ENCODE assay signal across 19 cellular contexts in the genomic region with DNA sequence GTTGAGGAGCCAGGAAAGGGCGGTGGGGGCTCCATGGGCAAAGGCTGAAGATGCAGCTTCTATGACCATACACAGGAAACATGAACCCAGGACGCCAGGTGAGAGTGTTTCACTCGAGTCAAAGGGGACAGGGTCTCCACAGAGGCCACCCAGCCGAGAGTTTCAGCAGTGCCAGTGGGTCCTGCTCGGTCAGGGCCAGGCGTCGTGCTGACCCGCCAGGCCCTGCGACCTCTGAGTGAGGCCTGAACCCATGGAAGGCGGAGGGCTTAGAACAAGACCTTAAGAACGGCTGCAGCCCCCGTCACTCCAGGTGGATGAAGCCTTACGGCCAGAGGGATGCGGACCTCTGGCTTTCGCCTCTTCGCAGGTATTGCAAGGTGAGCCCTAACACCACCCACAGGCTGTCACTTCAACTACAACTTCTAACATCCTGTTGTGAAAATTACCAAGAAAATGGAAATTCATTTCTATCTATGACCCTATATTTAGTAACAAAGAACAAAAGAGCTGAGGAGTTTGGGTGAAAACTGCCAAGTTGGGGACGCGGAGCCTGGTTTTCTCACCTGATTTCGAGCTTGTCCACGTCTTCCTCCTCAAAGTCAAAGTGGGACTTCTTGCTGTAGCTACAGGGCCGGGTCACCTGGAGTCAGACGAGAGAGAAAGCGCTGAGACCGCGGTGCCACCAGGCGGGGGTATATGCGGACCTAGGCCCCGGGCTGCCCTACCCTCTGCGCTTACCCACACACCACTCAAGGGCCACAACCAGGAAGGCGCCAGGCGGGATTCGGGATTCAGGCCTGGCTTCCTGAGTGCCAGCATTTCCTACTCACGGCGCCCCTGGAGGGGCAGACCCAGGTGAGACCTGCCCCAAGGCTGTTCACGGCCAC. TPM values are rescaled to one million over a fixed set of nuclear protein-coding genes. Genes with fewer than 3 reads are reported as not detected.
DNase-seq lines count a peak whose midpoint lies in the region; ATAC-seq, FAIRE-seq and TF ChIP-seq lines count a peak whose summit lies in the region.
"Had no signal": no experiment of that assay in that cellular context is flagged by ENCODE, and none has a peak within 500 bp of the region (broad histone marks: within the 10 kb centered on the region; RNA-seq: fewer than 3 reads in every experiment).

No MANE protein-coding gene starts in this region.

- no peak overlapping the region for H3K27ac Mint-ChIP-seq in MCF 10A (ENCODE audit: low read depth, unreplicated experiment)
- peak overlapping the region; percentile 69 for H3K27ac Mint-ChIP-seq in stimulated activated naive B cell treated with anti-CD40 and anti-IgM and Interleukin-4, amounts not matched to agents 10 μg/mL and 1 μg/mL and 100 μg/mL, for 72 hours

- POLR2A ChIA-PET in MCF 10A (lab: Yijun Ruan, JAX) (no interaction called here), OCI-LY7 (lab: Charles Lee) (no interaction called here)

- ATAC-seq in esophagus mucosa: peak; percentile 22
- no peak for ATAC-seq in stimulated activated naive B cell treated with anti-CD40 and anti-IgM and Interleukin-4, amounts not matched to agents 10 μg/mL and 1 μg/mL and 100 μg/mL, for 72 hours (replicated peaks)

- H3K4me3 ChIP-seq in breast epithelium: no peak overlapping the region
- peak overlapping the region; percentile 64 for H3K4me3 ChIP-seq in OCI-LY7 (ENCODE audit: low read depth, low read length, poor library complexity, severe bottlenecking)
- H3K4me3 ChIP-seq: coronary artery, SJCRH30 had no signal

- CTCF ChIA-PET in MCF 10A (lab: Yijun Ruan, JAX) (no interaction called here), OCI-LY7 (lab: Charles Lee; ENCODE audit: unreplicated experiment) (no interaction called here)

- H2AFZ ChIP-seq in OCI-LY7 (ENCODE audit: low read length): peak overlapping the region; percentile 19; the same call in 1 of the 2 replicates

- no peaks in the 10 kb centered on the region for H3K9me3 Mint-ChIP-seq in MCF 10A (ENCODE audit: unreplicated experiment)
- no peaks in the 10 kb centered on the region for H3K9me3 Mint-ChIP-seq in stimulated activated naive B cell treated with anti-CD40 and anti-IgM and Interleukin-4, amounts not matched to agents 10 μg/mL and 1 μg/mL and 100 μg/mL, for 72 hours
- H3K9me3 Mint-ChIP-seq: type B pancreatic cell had no signal

- peak overlapping the region; percentile 96 for H3K4me2 ChIP-seq in OCI-LY7 (ENCODE audit: low read length)
- H3K4me2 ChIP-seq: KMS-11 had no signal

- no peaks in the 10 kb centered on the region for H4K20me1 ChIP-seq in OCI-LY7 (ENCODE audit: insufficient read depth, low read length)

- H3K4me1 Mint-ChIP-seq in MCF 10A (ENCODE audit: insufficient read depth, unreplicated experiment): no peaks in the 10 kb centered on the region
- H3K4me1 Mint-ChIP-seq in stimulated activated naive B cell treated with anti-CD40 and anti-IgM and Interleukin-4, amounts not matched to agents 10 μg/mL and 1 μg/mL and 100 μg/mL, for 72 hours: peaks cover 20 to 45% of the 10 kb centered on the region in 2 donors

- no peak for DNase-seq in MCF 10A (ENCODE audit: unreplicated experiment)
- no peak for DNase-seq in breast epithelium (ENCODE audit: low spot score in 2 of 2)
- peak; percentile 43 for DNase-seq in OCI-LY7 (ENCODE audit: low spot score)
- no peak for DNase-seq in stimulated activated naive B cell treated with anti-CD40 and anti-IgM and Interleukin-4, amounts not matched to agents 10 μg/mL and 1 μg/mL and 100 μg/mL, for 72 hours
- no peak for DNase-seq in NK-92 (lab: John Stamatoyannopoulos, UW; ENCODE audit: unreplicated experiment)
- DNase-seq in D721Med (ENCODE audit: insufficient read length, low spot score): no peak
- DNase-seq in mucosa of gallbladder (ENCODE audit: low spot score): no peak
- DNase-seq: midbrain; NCI-H146; NCI-H2227 treated with DMSO at 0.1 percent for 48 hours; SJCRH30; stimulated activated CD4-positive, alpha-beta T cell treated with anti-CD3 and anti-CD28 coated beads, Interleukin-4, amount 100 ng/mL, for 1 hour; T1000 had no signal

- no peaks in the 10 kb centered on the region for H3K79me2 ChIP-seq in OCI-LY7 (ENCODE audit: insufficient read depth, low read depth, low read length)

- H3K4me1 ChIP-seq in breast epithelium (no peaks in the 10 kb centered on the region), OCI-LY7 (ENCODE audit: insufficient read depth, low read length, poor library complexity, severe bottlenecking) (peaks cover 82% of the 10 kb centered on the region)

- no TSS peak for BruUV-seq in MCF 10A (replicated peaks; lab: Mats Ljungman, UMichigan)
- TSS peak; percentile 40 for BruUV-seq in OCI-LY7 (replicated peaks; lab: Mats Ljungman, UMichigan)

- H3K27ac ChIP-seq in breast epithelium: no peak overlapping the region
- H3K27ac ChIP-seq in OCI-LY7 (ENCODE audit: low read depth, low read length, poor library complexity, severe bottlenecking): peak overlapping the region; percentile 89
- H3K27ac ChIP-seq: coronary artery, HL-60, KMS-11, SJCRH30 had no signal

- H3K36me3 ChIP-seq in breast epithelium (no peaks in the 10 kb centered on the region), OCI-LY7 (ENCODE audit: insufficient read depth, low read length) (peaks cover 4% of the 10 kb centered on the region; the same call in 1 of the 2 replicates)

- TF ChIP-seq CTCF in MCF 10A (IDR thresholded peaks at IDR 0.05; ENCODE audit: unreplicated experiment) (peak; percentile 6), breast epithelium (IDR thresholded peaks at IDR 0.05) (no peak), OCI-LY7 (conservative IDR thresholded peaks at IDR 0.05; ENCODE audit: low read length) (peak; percentile 51), D721Med (IDR thresholded peaks at IDR 0.05; ENCODE audit: insufficient read depth, missing control alignments) (no peak)

- FAIRE-seq in D721Med (lab: Jason Lieb, UNC): no peak
- FAIRE-seq: islet of Langerhans had no signal

- H3K27me3 ChIP-seq in breast epithelium: no peaks in the 10 kb centered on the region
- H3K27me3 ChIP-seq: SJCRH30 had no signal

- H3K4me3 Mint-ChIP-seq in MCF 10A (ENCODE audit: unreplicated experiment): no peak overlapping the region
- H3K4me3 Mint-ChIP-seq in stimulated activated naive B cell treated with anti-CD40 and anti-IgM and Interleukin-4, amounts not matched to agents 10 μg/mL and 1 μg/mL and 100 μg/mL, for 72 hours: peak overlapping the region in 1 of 2 donors; percentile 25
- H3K4me3 Mint-ChIP-seq: type B pancreatic cell had no signal

- H3K9me2 ChIP-seq in OCI-LY7 (ENCODE audit: insufficient read depth, low read length): no peaks in the 10 kb centered on the region

- no peaks in the 10 kb centered on the region for H3K27me3 Mint-ChIP-seq in MCF 10A (ENCODE audit: insufficient read depth, unreplicated experiment)
- H3K27me3 Mint-ChIP-seq in stimulated activated naive B cell treated with anti-CD40 and anti-IgM and Interleukin-4, amounts not matched to agents 10 μg/mL and 1 μg/mL and 100 μg/mL, for 72 hours: no peaks in the 10 kb centered on the region
- H3K27me3 Mint-ChIP-seq: type B pancreatic cell had no signal

- intact Hi-C loops in MCF 10A (cut with micrococcal nuclease): no loop called here
- intact Hi-C loops in breast epithelium (cut with DNase I; ENCODE audit: low total_unique reads): no loop called here
- intact Hi-C loops in OCI-LY7 (cut with micrococcal nuclease; ENCODE audit: unreplicated experiment): loop anchor here (2.0 to 5.0 kb wide), 3 partner anchors 41 to 207 kb away; no protein-coding TSS in a partner anchor

- H3K36me3 Mint-ChIP-seq in MCF 10A (ENCODE audit: insufficient read depth, unreplicated experiment): peaks cover 18% of the 10 kb centered on the region
- H3K36me3 Mint-ChIP-seq in stimulated activated naive B cell treated with anti-CD40 and anti-IgM and Interleukin-4, amounts not matched to agents 10 μg/mL and 1 μg/mL and 100 μg/mL, for 72 hours: peaks cover 30 to 45% of the 10 kb centered on the region in 2 donors
- H3K36me3 Mint-ChIP-seq: type B pancreatic cell had no signal

- TF ChIP-seq POLR2A in breast epithelium (IDR thresholded peaks at IDR 0.05): no peak

- no peaks in the 10 kb centered on the region for H3K9me3 ChIP-seq in breast epithelium
- H3K9me3 ChIP-seq in OCI-LY7 (ENCODE audit: low read length): no peaks in the 10 kb centered on the region
- H3K9me3 ChIP-seq: SJCRH30 had no signal

RNA-seq across cellular contexts. Expression of a gene that starts 50.1 kb away (rescaled TPM):
- total RNA-seq in MCF 10A (2022) (0.54 and 1.4 TPM in 2 replicates), breast epithelium (under 1 TPM; 0.16 to 0.73 (median 0.66) TPM), OCI-LY7 (2022) (0.09 and 0.21 TPM in 2 replicates), esophagus mucosa (0.08 TPM), mucosa of gallbladder (11.8 TPM)
- not detected in 2 replicates for total RNA-seq in OCI-LY7 (2014; rRNA removed; shearing (Covaris generic))

Comparison
In these comparisons a context has a peak if more than half of its experiments do, and no peak if none do; other contexts are left out.
1. CTCF ChIP-seq: peak in MCF 10A (single experiment) and OCI-LY7 (single experiment); none in breast epithelium (0 of 3) and D721Med (single experiment).